22 cellular contexts compared by ENCODE assay signal in the genomic region with DNA sequence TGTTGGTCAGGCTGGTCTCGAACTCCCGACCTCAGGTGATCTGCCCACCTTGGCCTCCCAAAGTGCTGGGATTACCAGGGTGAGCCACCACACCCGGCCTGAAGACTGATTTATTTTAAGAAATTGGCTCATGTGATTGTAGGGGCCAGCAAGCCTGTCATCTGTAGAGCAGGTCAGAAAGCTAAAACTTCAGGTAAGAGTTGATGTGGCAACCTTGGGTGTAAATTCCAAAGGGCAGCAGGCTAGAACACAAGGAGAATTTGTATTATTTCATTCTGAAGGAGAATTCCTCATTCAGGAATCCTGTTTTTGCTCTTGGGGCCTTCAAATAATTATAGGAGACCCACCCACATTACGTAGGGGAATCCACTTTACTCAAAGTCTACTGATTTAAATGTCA.
"Had no signal": no experiment of that assay in that cellular context is flagged by ENCODE, and none has a peak within 500 bp of the region (broad histone marks: within the 10 kb centered on the region; RNA-seq: fewer than 3 reads in every experiment).

No MANE protein-coding gene starts in this region.

- H3K4me1 ChIP-seq: colonic mucosa, gastrocnemius medialis, heart right ventricle, lower lobe of right lung had no signal

- H3K4me3 ChIP-seq: colonic mucosa, esophagus squamous epithelium, gastrocnemius medialis, heart right ventricle, left ventricle myocardium inferior, lower lobe of right lung, mucosa of descending colon had no signal

- H3K27me3 ChIP-seq: colonic mucosa, esophagus squamous epithelium, gastrocnemius medialis, heart right ventricle had no signal

- H3K9me3 ChIP-seq: colonic mucosa, esophagus squamous epithelium, gastrocnemius medialis, heart right ventricle, left ventricle myocardium inferior, lower lobe of right lung, mucosa of descending colon had no signal

- ATAC-seq: effector memory CD8-positive, alpha-beta T cell; esophagus mucosa; gastrocnemius medialis; heart right ventricle; left cardiac atrium; lower lobe of right lung; mucosa of descending colon had no signal

- H3K36me3 ChIP-seq: colonic mucosa, esophagus squamous epithelium, gastrocnemius medialis, heart right ventricle, left ventricle myocardium inferior, lower lobe of right lung had no signal

- DNase-seq: colonic mucosa; cortex of kidney; effector CD8-positive, alpha-beta T cell; effector memory CD8-positive, alpha-beta T cell; endodermal cell; erythroblast; esophagus squamous epithelium; foreskin fibroblast; foreskin melanocyte; gastrocnemius medialis; glutamatergic neuron; head of caudate nucleus; heart right ventricle; hippocampal formation; left cardiac atrium; left ventricle myocardium inferior; lower lobe of right lung; mesenchymal stem cell; mucosa of descending colon; naive B cell had no signal

- H3K27ac ChIP-seq: colonic mucosa, epithelial cell of prostate, esophagus squamous epithelium, gastrocnemius medialis, heart right ventricle, left ventricle myocardium inferior, lower lobe of right lung had no signal
